28 cellular contexts compared by ENCODE assay signal in the genomic region with DNA sequence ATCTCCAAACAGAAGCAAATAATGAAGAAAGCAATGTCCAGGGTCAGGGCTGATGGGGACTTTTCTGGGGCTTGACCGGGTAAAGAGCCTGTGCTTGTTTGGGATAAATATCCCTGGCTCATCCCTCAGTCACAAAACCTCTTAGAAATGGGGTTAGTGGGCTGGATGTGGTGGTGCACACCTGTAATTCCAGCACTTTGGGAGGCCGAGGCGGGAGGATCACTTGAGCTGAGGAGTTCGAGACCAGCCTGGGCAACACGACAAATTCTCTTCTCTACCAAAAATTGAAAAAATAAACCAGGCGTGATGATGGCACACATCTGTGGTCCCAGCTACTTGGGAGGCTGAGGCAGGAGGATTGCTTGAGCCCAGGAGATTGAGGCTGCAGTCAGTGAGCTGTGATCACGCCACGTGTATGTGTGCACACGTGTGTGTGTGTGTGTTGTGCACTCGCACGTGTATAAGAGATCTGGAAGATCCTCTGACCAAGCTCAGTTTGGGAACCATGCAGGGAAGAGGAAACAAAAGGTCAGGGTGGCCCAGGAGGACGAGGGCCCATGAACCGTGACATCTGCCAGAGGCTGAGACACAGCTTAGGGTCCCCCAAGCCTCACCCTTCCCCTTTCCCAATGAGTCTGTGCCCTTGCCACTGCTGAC.
"Had no signal": no experiment of that assay in that cellular context is flagged by ENCODE, and none has a peak within 500 bp of the region (broad histone marks: within the 10 kb centered on the region; RNA-seq: fewer than 3 reads in every experiment).

No MANE protein-coding gene starts in this region.

- H3K27me3 Mint-ChIP-seq: dendritic cell treated with granulocyte-macrophage colony-stimulating factor and Interleukin-4, amounts not matched to agents 40 ng/mL and 50 ng/mL, for 4 days had no signal

- H3K36me3 ChIP-seq: colonic mucosa, esophagus squamous epithelium, gastrocnemius medialis, gastroesophageal sphincter, heart left ventricle, heart right ventricle had no signal

- H3K27me3 ChIP-seq: colonic mucosa, esophagus squamous epithelium, foreskin keratinocyte, gastrocnemius medialis, gastroesophageal sphincter, heart left ventricle had no signal

- H3K4me3 Mint-ChIP-seq: dendritic cell treated with granulocyte-macrophage colony-stimulating factor and Interleukin-4, amounts not matched to agents 40 ng/mL and 50 ng/mL, for 4 days; effector memory CD8-positive, alpha-beta T cell; endodermal cell had no signal

- H3K27ac Mint-ChIP-seq: dendritic cell treated with granulocyte-macrophage colony-stimulating factor and Interleukin-4, amounts not matched to agents 40 ng/mL and 50 ng/mL, for 4 days; effector memory CD8-positive, alpha-beta T cell; endodermal cell had no signal

- H3K9me3 Mint-ChIP-seq: dendritic cell treated with granulocyte-macrophage colony-stimulating factor and Interleukin-4, amounts not matched to agents 40 ng/mL and 50 ng/mL, for 4 days had no signal

- H3K4me3 ChIP-seq: colonic mucosa, coronary artery, dorsolateral prefrontal cortex, esophagus squamous epithelium, gastrocnemius medialis, gastroesophageal sphincter, heart left ventricle, heart right ventricle had no signal

- FAIRE-seq: colon, endometrium, endothelial cell of umbilical vein, frontal cortex had no signal

- DNase-seq: colonic mucosa; cortex of kidney; dermis blood vessel endothelial cell; dorsolateral prefrontal cortex; effector CD4-positive, alpha-beta T cell; effector CD8-positive, alpha-beta T cell; effector memory CD4-positive, alpha-beta T cell; effector memory CD8-positive, alpha-beta T cell; endodermal cell; erythroblast; esophagus squamous epithelium; foreskin fibroblast; foreskin keratinocyte; foreskin melanocyte; gastrocnemius medialis; glutamatergic neuron; head of caudate nucleus; heart left ventricle; heart right ventricle had no signal

- ATAC-seq: effector memory CD8-positive, alpha-beta T cell; esophagus mucosa; foreskin keratinocyte; gastrocnemius medialis; gastroesophageal sphincter; heart left ventricle; heart right ventricle had no signal

- H3K4me1 Mint-ChIP-seq: endodermal cell had no signal

- H3K4me1 ChIP-seq: colonic mucosa, esophagus squamous epithelium, foreskin keratinocyte, gastrocnemius medialis, gastroesophageal sphincter, heart left ventricle, heart right ventricle had no signal

- H3K27ac ChIP-seq: colonic mucosa, coronary artery, dorsolateral prefrontal cortex, epithelial cell of prostate, esophagus squamous epithelium, foreskin keratinocyte, gastrocnemius medialis, gastroesophageal sphincter, heart left ventricle, heart right ventricle had no signal

- H3K9me3 ChIP-seq: colonic mucosa, esophagus squamous epithelium, gastrocnemius medialis, heart left ventricle had no signal
